Comparison of ENCODE assay signal across 20 cellular contexts in the genomic region with DNA sequence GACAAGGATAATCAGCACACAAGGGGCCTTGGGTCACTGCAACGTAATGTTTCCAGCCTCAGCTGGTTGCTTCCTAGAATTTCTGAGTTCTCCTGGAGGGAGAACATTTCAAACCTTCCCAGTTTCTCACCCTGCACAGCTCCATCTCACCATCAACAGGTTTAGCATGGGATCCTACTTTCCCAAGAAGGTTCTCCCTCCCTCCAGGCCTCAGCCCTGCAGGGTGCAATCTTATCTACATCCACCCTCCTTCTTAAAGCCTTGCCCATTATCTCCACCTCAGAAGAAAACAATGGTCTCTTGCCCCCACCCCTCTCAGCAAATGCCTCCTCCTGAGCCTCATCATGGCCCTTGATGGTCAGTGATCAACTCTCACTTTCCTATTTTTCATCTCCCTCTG. TPM values are rescaled to one million over a fixed set of nuclear protein-coding genes. Genes with fewer than 3 reads are reported as not detected.
DNase-seq lines count a peak whose midpoint lies in the region; ATAC-seq and TF ChIP-seq lines count a peak whose summit lies in the region.
"Had no signal": no experiment of that assay in that cellular context is flagged by ENCODE, and none has a peak within 500 bp of the region (broad histone marks: within the 10 kb centered on the region; RNA-seq: fewer than 3 reads in every experiment).

No MANE protein-coding gene starts in this region.

- no peak overlapping the region for H3K4ac ChIP-seq in mesendoderm (ENCODE audit: low read depth, low read length)

- H3K9ac ChIP-seq in endodermal cell (ENCODE audit: extremely low read depth, low read length, poor library complexity, severe bottlenecking), result no peak overlapping the region
- no peak overlapping the region for H3K9ac ChIP-seq in mesendoderm (ENCODE audit: low read length)
- H3K9ac ChIP-seq: BLaER1 treated with 17β-estradiol and CSF1 and Interleukin-3, amounts not matched to agents 10 nM and 100 nM had no signal

- H3K4me3 ChIP-seq in Caco-2 (ENCODE audit: low read depth, low read length), result no peak overlapping the region
- no peak overlapping the region for H3K4me3 ChIP-seq in HEK293 (ENCODE audit: low read depth, low read length)
- H3K4me3 ChIP-seq in endodermal cell (ENCODE audit: low read length), result peak overlapping the region; percentile 44
- no peak overlapping the region for H3K4me3 ChIP-seq in mesendoderm (ENCODE audit: low read length)
- H3K4me3 ChIP-seq: A549; BLaER1 treated with 17β-estradiol and CSF1 and Interleukin-3, amounts not matched to agents 10 nM and 100 nM; HAP-1 had no signal

- H3K27me3 ChIP-seq in Caco-2 (replicated peaks; ENCODE audit: control insufficient read depth, insufficient read depth, low read length), result no peaks in the 10 kb centered on the region
- peaks cover 8% of the 10 kb centered on the region for H3K27me3 ChIP-seq in endodermal cell (ENCODE audit: control insufficient read depth, insufficient read depth, low read length, poor library complexity, severe bottlenecking)
- no peaks in the 10 kb centered on the region for H3K27me3 ChIP-seq in mesendoderm (ENCODE audit: insufficient read depth, low read length, poor library complexity)
- H3K27me3 ChIP-seq: BE2C; BLaER1 treated with 17β-estradiol and CSF1 and Interleukin-3, amounts not matched to agents 10 nM and 100 nM had no signal

- CTCF ChIA-PET in Caco-2 (lab: Charles Lee), result no interaction called here
- CTCF ChIA-PET in HEK293 (lab: Yijun Ruan, JAX), result no interaction called here
- CTCF ChIA-PET in GM10248 (lab: Yijun Ruan, JAX), result interaction anchor here (1.0 kb wide), 1 partner anchor 47 kb away, joined by 3 read pairs; no protein-coding TSS in a partner anchor
- CTCF ChIA-PET in activated CD8-positive, alpha-beta memory T cell treated with anti-CD3 and anti-CD28 coated beads, Interleukin-2, amount 10 ng/mL, durations not matched to agents 7 days and 5 days (lab: Charles Lee), result no interaction called here

- H3K27me3 Mint-ChIP-seq in Caco-2 (ENCODE audit: insufficient read depth, unreplicated experiment) (no peaks in the 10 kb centered on the region), endodermal cell (ENCODE audit: insufficient read depth) (peaks cover 6% of the 10 kb centered on the region)
- peaks cover 2% of the 10 kb centered on the region for H3K27me3 Mint-ChIP-seq in activated CD8-positive, alpha-beta memory T cell treated with anti-CD3 and anti-CD28 coated beads, Interleukin-2, amount 10 ng/mL, durations not matched to agents 7 days and 5 days
- H3K27me3 Mint-ChIP-seq: CD4-positive, alpha-beta memory T cell had no signal

- no peaks in the 10 kb centered on the region for H3K9me3 ChIP-seq in Caco-2
- H3K9me3 ChIP-seq in HEK293 (ENCODE audit: control insufficient read depth, insufficient read depth, low read depth, low read length), result no peaks in the 10 kb centered on the region
- H3K9me3 ChIP-seq in endodermal cell (ENCODE audit: control insufficient read depth, low read length), result no peaks in the 10 kb centered on the region
- H3K9me3 ChIP-seq: A549, BE2C, HAP-1 had no signal

- H3K36me3 Mint-ChIP-seq in Caco-2 (ENCODE audit: insufficient read depth, unreplicated experiment) (peaks cover 9% of the 10 kb centered on the region), endodermal cell (ENCODE audit: low read depth) (peaks cover 6% of the 10 kb centered on the region)
- H3K36me3 Mint-ChIP-seq in activated CD8-positive, alpha-beta memory T cell treated with anti-CD3 and anti-CD28 coated beads, Interleukin-2, amount 10 ng/mL, durations not matched to agents 7 days and 5 days, result no peaks in the 10 kb centered on the region
- H3K36me3 Mint-ChIP-seq: CD4-positive, alpha-beta memory T cell had no signal

- H3K27ac Mint-ChIP-seq in Caco-2 (ENCODE audit: unreplicated experiment) (peak overlapping the region; percentile 23), endodermal cell (peak overlapping the region; percentile 20)
- H3K27ac Mint-ChIP-seq in activated CD8-positive, alpha-beta memory T cell treated with anti-CD3 and anti-CD28 coated beads, Interleukin-2, amount 10 ng/mL, durations not matched to agents 7 days and 5 days, result no peak overlapping the region
- H3K27ac Mint-ChIP-seq: CD4-positive, alpha-beta memory T cell had no signal

- no peak for DNase-seq in Caco-2
- peak; percentile 84 for DNase-seq in endodermal cell
- peak; percentile 95 for DNase-seq in mesendoderm
- DNase-seq in GM10248 (ENCODE audit: extremely low spot score), result no peak
- no peak for DNase-seq in sciatic nerve (ENCODE audit: low spot score)
- DNase-seq in activated CD8-positive, alpha-beta memory T cell treated with anti-CD3 and anti-CD28 coated beads, Interleukin-2, amount 10 ng/mL, durations not matched to agents 7 days and 5 days, result no peak
- DNase-seq: 8988T; ACHN; AML-193; BE2C; CD4-positive, alpha-beta memory T cell; COR-L47; DMS153; DND-41; GDM1; GOT3 had no signal

- TF ChIP-seq CTCF in Caco-2 (IDR thresholded peaks at IDR 0.05; ENCODE audit: insufficient read depth in 1 of 2, low read depth in 1 of 2, low read length in 1 of 2, severe bottlenecking in 1 of 2, unreplicated experiment in 1 of 2) (no peak), HEK293 (tag by site-specific recombination; IDR thresholded peaks at IDR 0.05) (no peak), endodermal cell (conservative IDR thresholded peaks at IDR 0.05) (no peak), GM10248 (IDR thresholded peaks at IDR 0.05; ENCODE audit: control extremely low read depth, extremely low read depth, low read depth, missing control alignments) (no peak)

- no peak overlapping the region for H2BK15ac ChIP-seq in mesendoderm (replicated peaks; ENCODE audit: low read depth)

- H3K4me2 ChIP-seq in mesendoderm (ENCODE audit: low read length), result no peak overlapping the region
- H3K4me2 ChIP-seq: A549; BLaER1 treated with 17β-estradiol and CSF1 and Interleukin-3, amounts not matched to agents 10 nM and 100 nM had no signal

- BruUV-seq in Caco-2 (replicated peaks; lab: Mats Ljungman, UMichigan), result no TSS peak

- no peak overlapping the region for H3K18ac ChIP-seq in mesendoderm (ENCODE audit: low read length)

- H2BK5ac ChIP-seq in mesendoderm (ENCODE audit: low read length), result no peak overlapping the region

- peaks cover 34% of the 10 kb centered on the region for H3K4me1 Mint-ChIP-seq in Caco-2 (ENCODE audit: low read depth, unreplicated experiment)
- H3K4me1 Mint-ChIP-seq in endodermal cell, result peaks cover 55% of the 10 kb centered on the region
- no peaks in the 10 kb centered on the region for H3K4me1 Mint-ChIP-seq in activated CD8-positive, alpha-beta memory T cell treated with anti-CD3 and anti-CD28 coated beads, Interleukin-2, amount 10 ng/mL, durations not matched to agents 7 days and 5 days
- H3K4me1 Mint-ChIP-seq: CD4-positive, alpha-beta memory T cell had no signal

- H3K23ac ChIP-seq in mesendoderm (ENCODE audit: low read length), result no peak overlapping the region

- no peak overlapping the region for H3K4me3 Mint-ChIP-seq in Caco-2 (ENCODE audit: unreplicated experiment)
- H3K4me3 Mint-ChIP-seq in endodermal cell, result no peak overlapping the region
- H3K4me3 Mint-ChIP-seq in activated CD8-positive, alpha-beta memory T cell treated with anti-CD3 and anti-CD28 coated beads, Interleukin-2, amount 10 ng/mL, durations not matched to agents 7 days and 5 days, result no peak overlapping the region
- H3K4me3 Mint-ChIP-seq: CD4-positive, alpha-beta memory T cell had no signal

- peaks cover 36% of the 10 kb centered on the region for H3K4me1 ChIP-seq in Caco-2
- peaks cover 12% of the 10 kb centered on the region for H3K4me1 ChIP-seq in HEK293 (ENCODE audit: control insufficient read depth, insufficient read depth, low read length)
- peaks cover 21% of the 10 kb centered on the region for H3K4me1 ChIP-seq in endodermal cell (ENCODE audit: control insufficient read depth, insufficient read depth, low read length)
- peaks cover 13% of the 10 kb centered on the region for H3K4me1 ChIP-seq in mesendoderm (ENCODE audit: control insufficient read depth, low read depth, low read length)
- H3K4me1 ChIP-seq: BLaER1 treated with 17β-estradiol and CSF1 and Interleukin-3, amounts not matched to agents 10 nM and 100 nM; HAP-1 had no signal

- H3K9me3 Mint-ChIP-seq in Caco-2 (ENCODE audit: unreplicated experiment), result peaks cover 17% of the 10 kb centered on the region
- peaks cover 3% of the 10 kb centered on the region for H3K9me3 Mint-ChIP-seq in endodermal cell
- no peaks in the 10 kb centered on the region for H3K9me3 Mint-ChIP-seq in activated CD8-positive, alpha-beta memory T cell treated with anti-CD3 and anti-CD28 coated beads, Interleukin-2, amount 10 ng/mL, durations not matched to agents 7 days and 5 days (ENCODE audit: low read depth)

- no peak overlapping the region for H4K8ac ChIP-seq in mesendoderm (ENCODE audit: low read depth, low read length)

- intact Hi-C loops in Caco-2 (cut with micrococcal nuclease; ENCODE audit: unreplicated experiment) (no loop called here), sciatic nerve (cut with DNase I) (no loop called here)

- no peak overlapping the region for H2AK5ac ChIP-seq in mesendoderm (ENCODE audit: low read length)

- ATAC-seq in sciatic nerve, result no peak
- ATAC-seq in activated CD8-positive, alpha-beta memory T cell treated with anti-CD3 and anti-CD28 coated beads, Interleukin-2, amount 10 ng/mL, durations not matched to agents 7 days and 5 days, result no peak
- ATAC-seq: A549 had no signal

- H3K56ac ChIP-seq in mesendoderm (ENCODE audit: low read length), result no peak overlapping the region

- no peak overlapping the region for H3K27ac ChIP-seq in HEK293 (ENCODE audit: extremely low read depth, low read depth, low read length)
- no peak overlapping the region for H3K27ac ChIP-seq in endodermal cell (ENCODE audit: low read depth, low read length)
- peak overlapping the region; percentile 68 for H3K27ac ChIP-seq in mesendoderm (ENCODE audit: low read depth, low read length)
- H3K27ac ChIP-seq: A549; BLaER1 treated with 17β-estradiol and CSF1 and Interleukin-3, amounts not matched to agents 10 nM and 100 nM had no signal

- no peaks in the 10 kb centered on the region for H3K36me3 ChIP-seq in Caco-2 (ENCODE audit: control insufficient read depth, insufficient read depth, low read length)
- H3K36me3 ChIP-seq in HEK293 (ENCODE audit: control insufficient read depth in 2 of 2, insufficient read depth in 1 of 2, low read length in 2 of 2), result no peaks in the 10 kb centered on the region
- H3K36me3 ChIP-seq in endodermal cell (ENCODE audit: control insufficient read depth, insufficient read depth, low read length), result no peaks in the 10 kb centered on the region
- H3K36me3 ChIP-seq in mesendoderm (ENCODE audit: control insufficient read depth, insufficient read depth, low read length), result no peaks in the 10 kb centered on the region
- H3K36me3 ChIP-seq: BE2C; BLaER1 treated with 17β-estradiol and CSF1 and Interleukin-3, amounts not matched to agents 10 nM and 100 nM; HAP-1 had no signal

- H2BK120ac ChIP-seq in mesendoderm (ENCODE audit: low read depth, low read length), result no peak overlapping the region

- H3K79me2 ChIP-seq in mesendoderm (ENCODE audit: control insufficient read depth, insufficient read depth, low read length), result no peaks in the 10 kb centered on the region

- H3K79me1 ChIP-seq in mesendoderm (ENCODE audit: low read length), result no peaks in the 10 kb centered on the region

- H4K5ac ChIP-seq in mesendoderm (ENCODE audit: low read length), result no peak overlapping the region

- POLR2A ChIA-PET in Caco-2 (lab: Charles Lee) (no interaction called here), HEK293 (lab: Yijun Ruan, JAX) (no interaction called here), GM10248 (lab: Yijun Ruan, JAX) (no interaction called here)

- WGBS in endodermal cell (ENCODE audit: insufficient coverage in 1 of 2, insufficient read length in 1 of 2), 2 experiments, result 58 to 89% methylated on average over 1 of the region's 1 CpG
- WGBS in mesendoderm (ENCODE audit: extremely low coverage, insufficient coverage, low lambda C conversion rate), result no CpG with 5 or more reads among the region's 1 CpG

RNA-seq across cellular contexts. Expression of a gene that starts 23.6 kb away (rescaled TPM):
- total RNA-seq in Caco-2 (2022) (440 and 534 TPM in 2 replicates), endodermal cell (10 to 100 TPM; 76.3 to 88.2 TPM), sciatic nerve (58.7 TPM)
- 95.9 TPM for polyA plus RNA-seq in endodermal cell (2013, experiment 1 of 2)
- polyA plus RNA-seq in endodermal cell (2013, experiment 2 of 2), result 91.3 TPM
- polyA plus RNA-seq in mesendoderm (2013, experiment 1 of 2), result 11.2 TPM
- 12.3 TPM for polyA plus RNA-seq in mesendoderm (2013, experiment 2 of 2)
- 1 to 10 TPM in 1 of 2 experiments, under 1 TPM in 1; 0.76 to 1.2 TPM for total RNA-seq in activated CD8-positive, alpha-beta memory T cell treated with anti-CD3 and anti-CD28 coated beads, Interleukin-2, amount 10 ng/mL, durations not matched to agents 7 days and 5 days

Comparison
In these comparisons a context has a peak if more than half of its experiments do, and no peak if none do; other contexts are left out.
1. DNase-seq: peak in endodermal cell (single experiment) and mesendoderm (single experiment); none in Caco-2 (0 of 2), GM10248 (single experiment), sciatic nerve (single experiment) and activated CD8-positive, alpha-beta memory T cell treated with anti-CD3 and anti-CD28 coated beads, Interleukin-2, amount 10 ng/mL, durations not matched to agents 7 days and 5 days (single experiment).
2. RNA of a gene that starts 23.6 kb away (total RNA-seq): 440 to 534 TPM in Caco-2, 76.3 to 88.2 TPM in endodermal cell and 58.7 TPM in sciatic nerve (single experiment); 0.76 to 1.2 TPM in activated CD8-positive, alpha-beta memory T cell treated with anti-CD3 and anti-CD28 coated beads, Interleukin-2, amount 10 ng/mL, durations not matched to agents 7 days and 5 days; every median in the first group is over 10 times any median in the second.